ENCODE assay signal across 8 cellular contexts in genomic region chr11:48005878-48006277, GRCh38. TPM values are rescaled to one million over a fixed set of nuclear protein-coding genes. Genes with fewer than 3 reads are reported as not detected.
DNase-seq lines count a peak whose midpoint lies in the region; ATAC-seq, FAIRE-seq and TF ChIP-seq lines count a peak whose summit lies in the region.

No MANE protein-coding gene starts in this region.

- TF ChIP-seq RAD21 in H1 (IDR thresholded peaks at IDR 0.05 in 1 of 2, conservative IDR thresholded peaks at IDR 0.05 in 1 of 2; ENCODE audit: low read depth in 2 of 2, low read length in 2 of 2), result no peak

- no peak for TF ChIP-seq CTCF in H1 (IDR thresholded peaks at IDR 0.05; ENCODE audit: control extremely low read depth in 1 of 3, insufficient read depth in 1 of 3, low read depth in 1 of 3, low read length in 3 of 3)
- TF ChIP-seq CTCF in Caco-2 (IDR thresholded peaks at IDR 0.05; ENCODE audit: insufficient read depth in 1 of 2, low read depth in 1 of 2, low read length in 1 of 2, severe bottlenecking in 1 of 2, unreplicated experiment in 1 of 2), result no peak

- H3K14ac ChIP-seq in H1 (ENCODE audit: insufficient read length), result no peak overlapping the region

- no TSS peak for BruUV-seq in Caco-2 (replicated peaks; lab: Mats Ljungman, UMichigan)

- H3K36me3 Mint-ChIP-seq in Caco-2 (ENCODE audit: insufficient read depth, unreplicated experiment), result peaks cover 8% of the 10 kb centered on the region

- peak overlapping the region; percentile 97 to 99 for H3K27ac Mint-ChIP-seq in stimulated activated naive CD8-positive, alpha-beta T cell treated with anti-CD3 and anti-CD28 coated beads, Interleukin-15, amount 100 ng/mL, for 72 hours
- no peak overlapping the region for H3K27ac Mint-ChIP-seq in Caco-2 (ENCODE audit: unreplicated experiment)

- no peak overlapping the region for H3K4me2 ChIP-seq in H1 (ENCODE audit: insufficient read depth in 1 of 2, low read depth in 2 of 2, low read length in 2 of 2)

- no peaks in the 10 kb centered on the region for H3K9me3 ChIP-seq in H1 (ENCODE audit: insufficient read depth in 2 of 2, low read depth in 1 of 2, low read length in 1 of 2)
- no peaks in the 10 kb centered on the region for H3K9me3 ChIP-seq in Caco-2

- no peak overlapping the region for H4K5ac ChIP-seq in H1 (ENCODE audit: insufficient read length, low read depth, low read length)

- H3K4me1 Mint-ChIP-seq in stimulated activated naive CD8-positive, alpha-beta T cell treated with anti-CD3 and anti-CD28 coated beads, Interleukin-15, amount 100 ng/mL, for 72 hours, result peaks cover 84% of the 10 kb centered on the region
- peaks cover 14% of the 10 kb centered on the region for H3K4me1 Mint-ChIP-seq in Caco-2 (ENCODE audit: low read depth, unreplicated experiment)

- FAIRE-seq in H1 (lab: Jason Lieb, UNC), result no peak

- H2BK120ac ChIP-seq in H1 (replicated peaks; ENCODE audit: low read depth, low read length), result no peak overlapping the region

- no peaks in the 10 kb centered on the region for H3K23me2 ChIP-seq in H1 (ENCODE audit: low read depth, low read length)

- no peak overlapping the region for H4K91ac ChIP-seq in H1 (replicated peaks; ENCODE audit: insufficient read length, low read length)

- peaks cover 4 to 17% (median 8%) of the 10 kb centered on the region in 4 experiments for H3K4me1 ChIP-seq in H1 (replicated peaks in 1 of 4; ENCODE audit: control insufficient read depth in 3 of 4, insufficient read depth in 4 of 4, low read length in 3 of 4)
- peaks cover 4% of the 10 kb centered on the region; the same call in 1 of the 2 replicates for H3K4me1 ChIP-seq in Caco-2

- H3K27ac ChIP-seq in H1 (ENCODE audit: low read depth, low read length), result no peak overlapping the region

- CTCF ChIA-PET in H1 (lab: Charles Lee; ENCODE audit: partially characterized antibody), result interaction anchor here (0.6 kb wide), 1 partner anchor 63 kb away, joined by 3 read pairs; no protein-coding TSS in a partner anchor
- CTCF ChIA-PET in Caco-2 (lab: Charles Lee), result no interaction called here

- no peaks in the 10 kb centered on the region for H3K36me3 ChIP-seq in H1 (ENCODE audit: control insufficient read depth in 2 of 4, insufficient read depth in 4 of 4, low read length in 3 of 4)
- no peaks in the 10 kb centered on the region for H3K36me3 ChIP-seq in Caco-2 (ENCODE audit: control insufficient read depth, insufficient read depth, low read length)

- H3K4ac ChIP-seq in H1 (replicated peaks; ENCODE audit: insufficient read length, low read depth, low read length), result no peak overlapping the region

- peak overlapping the region; percentile 78 to 79 for H3K4me3 Mint-ChIP-seq in stimulated activated naive CD8-positive, alpha-beta T cell treated with anti-CD3 and anti-CD28 coated beads, Interleukin-15, amount 100 ng/mL, for 72 hours
- no peak overlapping the region for H3K4me3 Mint-ChIP-seq in Caco-2 (ENCODE audit: unreplicated experiment)

- no peak overlapping the region for H2BK15ac ChIP-seq in H1 (ENCODE audit: low read length)

- no peak overlapping the region for H2AFZ ChIP-seq in H1 (ENCODE audit: low read length)

- TF ChIP-seq POLR2A in H1 (IDR thresholded peaks at IDR 0.05; ENCODE audit: control extremely low read depth in 1 of 2, low read depth in 2 of 2, low read length in 2 of 2), result no peak

- no peak overlapping the region for H3K18ac ChIP-seq in H1 (ENCODE audit: extremely low read depth, low read length)

- TF ChIP-seq EP300 in H1 (IDR thresholded peaks at IDR 0.05; ENCODE audit: borderline replicate concordance in 1 of 2, low read depth in 2 of 2, low read length in 2 of 2), result no peak

- peaks cover 11% of the 10 kb centered on the region for H3K79me1 ChIP-seq in H1 (ENCODE audit: low read depth, low read length)

- peak; percentile 75 for DNase-seq in activated CD8-positive, alpha-beta memory T cell treated with anti-CD3 and anti-CD28 coated beads for 24 hours
- no peak for DNase-seq in activated CD8-positive, alpha-beta memory T cell treated with anti-CD3 and anti-CD28 coated beads, Interleukin-2, amount 50 U/mL, for 4 hours
- DNase-seq in SHP77 treated with DMSO at 0.1 percent for 48 hours (lab: John Stamatoyannopoulos, UW) (peak; percentile 58), H1 (ENCODE audit: low read depth in 1 of 2, low spot score in 2 of 2) (no peak), Caco-2 (no peak), germinal center (ENCODE audit: low spot score) (no peak)
- no peak for DNase-seq in stimulated activated naive CD8-positive, alpha-beta T cell treated with anti-CD3 and anti-CD28 coated beads, Interleukin-15, amount 100 ng/mL, for 72 hours

- H3K79me2 ChIP-seq in H1 (ENCODE audit: control insufficient read depth in 1 of 2, insufficient read depth in 2 of 2, low read length in 2 of 2), result peaks cover 3 to 33% of the 10 kb centered on the region in 2 experiments; a peak in 3 of 4 replicates

- no peak overlapping the region for H3K9ac ChIP-seq in H1 (replicated peaks in 1 of 4; ENCODE audit: extremely low read depth in 1 of 4, low read depth in 3 of 4, low read length in 3 of 4)

- no peak overlapping the region for H3K23ac ChIP-seq in H1 (ENCODE audit: insufficient read length)

- no peak overlapping the region for H3K56ac ChIP-seq in H1 (replicated peaks; ENCODE audit: insufficient read length, low read depth, low read length)

- no peak overlapping the region for H2BK20ac ChIP-seq in H1 (ENCODE audit: low read length)

- H4K8ac ChIP-seq in H1 (ENCODE audit: extremely low read depth, insufficient read depth, low read length), result 0 out of 2 replicates have a peak overlapping the region, but pooled peaks have one; percentile 4

- POLR2A ChIA-PET in H1 (lab: Charles Lee; ENCODE audit: partially characterized antibody) (interaction anchor here (1.6 kb wide), 1 partner anchor 9 kb away, joined by 3 read pairs; no protein-coding TSS in a partner anchor), Caco-2 (lab: Charles Lee) (no interaction called here)

- H2BK12ac ChIP-seq in H1 (ENCODE audit: low read depth, low read length), result no peak overlapping the region

- H3K27me3 ChIP-seq in H1 (replicated peaks in 1 of 4; ENCODE audit: control insufficient read depth in 3 of 4, extremely low read depth in 1 of 4, insufficient read depth in 3 of 4, low read length in 3 of 4), result no peaks in the 10 kb centered on the region
- H3K27me3 ChIP-seq in Caco-2 (replicated peaks; ENCODE audit: control insufficient read depth, insufficient read depth, low read length), result no peaks in the 10 kb centered on the region

- no peak overlapping the region for H2AK5ac ChIP-seq in H1 (ENCODE audit: low read depth, low read length)

- no peak for ATAC-seq in stimulated activated naive CD8-positive, alpha-beta T cell treated with anti-CD3 and anti-CD28 coated beads, Interleukin-15, amount 100 ng/mL, for 72 hours
- ATAC-seq in HG03432 (IDR thresholded peaks at IDR 0.05; ENCODE audit: unreplicated experiment), result no peak

- intact Hi-C loops in Caco-2 (cut with micrococcal nuclease; ENCODE audit: unreplicated experiment), result no loop called here

- 74% methylated on average over 5 of the region's 5 CpGs; no CpG with 5 or more reads in 1 of the 2 experiments for WGBS in H1 (ENCODE audit: extremely low coverage in 1 of 2, insufficient coverage in 1 of 2, insufficient read length in 1 of 2, insufficient replicate concordance in 2 of 2, low coverage in 1 of 2, low lambda C conversion rate in 2 of 2, missing lambda C conversion rate in 1 of 2), 2 experiments

- no peak overlapping the region for H2BK5ac ChIP-seq in H1 (ENCODE audit: low read depth, low read length)

- H3K27me3 Mint-ChIP-seq in stimulated activated naive CD8-positive, alpha-beta T cell treated with anti-CD3 and anti-CD28 coated beads, Interleukin-15, amount 100 ng/mL, for 72 hours, result no peaks in the 10 kb centered on the region
- no peaks in the 10 kb centered on the region for H3K27me3 Mint-ChIP-seq in Caco-2 (ENCODE audit: insufficient read depth, unreplicated experiment)

- H3K4me3 ChIP-seq in H1 (ENCODE audit: extremely low read depth in 1 of 4, insufficient read depth in 2 of 4, low read depth in 3 of 4, low read length in 4 of 4) (no peak overlapping the region), Caco-2 (ENCODE audit: low read depth, low read length) (no peak overlapping the region)

- H3K9me3 Mint-ChIP-seq in stimulated activated naive CD8-positive, alpha-beta T cell treated with anti-CD3 and anti-CD28 coated beads, Interleukin-15, amount 100 ng/mL, for 72 hours, result no peaks in the 10 kb centered on the region
- no peaks in the 10 kb centered on the region for H3K9me3 Mint-ChIP-seq in Caco-2 (ENCODE audit: unreplicated experiment)

- no peaks in the 10 kb centered on the region for H4K20me1 ChIP-seq in H1 (replicated peaks in 1 of 2; ENCODE audit: control insufficient read depth in 1 of 2, insufficient read depth in 2 of 2, low read length in 2 of 2)

TF ChIP-seq in H1, 55 proteins besides CTCF, POLR2A, EP300 and RAD21:
- TF ChIP-seq RNF2 (IDR thresholded peaks at IDR 0.05; ENCODE audit: borderline replicate concordance, low read depth, low read length, missing control alignments, poor library complexity, severe bottlenecking), result no peak

RNA-seq across cellular contexts. Expression of gene PTPRJ, which starts 25.5 kb away (rescaled TPM):
- 21.6 and 22.6 TPM in 2 replicates for total RNA-seq in H1 (2021; fragmentation: NEBNext Ultra II Directional; extraction: Animal tissue kit (Norgen Biotek cat#: 25700))
- 4.2 and 4.4 TPM in 2 replicates for polyA plus RNA-seq in H1 (2011; rRNA removed)
- polyA plus RNA-seq in H1 (2011; cell fraction: cytosol; rRNA removed), result 4.9 TPM
- polyA plus RNA-seq in H1 (2011; cell fraction: nucleus; rRNA removed), result 6.3 TPM
- polyA plus RNA-seq in H1 (2012, experiment 1 of 2), result 8.3 to 11.1 TPM (median 9.2 TPM) in 4 replicates
- 2.5 TPM for polyA plus RNA-seq in H1 (2012, experiment 2 of 2)
- polyA plus RNA-seq in H1 (2013, experiment 1 of 2), result 13.2 TPM
- 14.0 TPM for polyA plus RNA-seq in H1 (2013, experiment 2 of 2)
- 9.0 and 9.8 TPM in 2 replicates for polyA minus RNA-seq in H1 (2011; rRNA and poly(A)+ RNA removed)
- 8.5 TPM for polyA minus RNA-seq in H1 (2011; cell fraction: cytosol; rRNA and poly(A)+ RNA removed)
- polyA minus RNA-seq in H1 (2011; cell fraction: nucleus; rRNA and poly(A)+ RNA removed), result 7.9 TPM
- 9.7 and 11.0 TPM in 2 replicates for total RNA-seq in Caco-2 (2022)

Comparison
In these comparisons a context has a peak if more than half of its experiments do, and no peak if none do; other contexts are left out.
1. DNase-seq: peak in activated CD8-positive, alpha-beta memory T cell treated with anti-CD3 and anti-CD28 coated beads for 24 hours (single experiment) and SHP77 treated with DMSO at 0.1 percent for 48 hours (single experiment); none in activated CD8-positive, alpha-beta memory T cell treated with anti-CD3 and anti-CD28 coated beads, Interleukin-2, amount 50 U/mL, for 4 hours (single experiment), H1 (0 of 2), stimulated activated naive CD8-positive, alpha-beta T cell treated with anti-CD3 and anti-CD28 coated beads, Interleukin-15, amount 100 ng/mL, for 72 hours (0 of 2), Caco-2 (0 of 2) and germinal center (single experiment).